8 cellular contexts compared by ENCODE assay signal in genomic region chrX:86148594-86148993, GRCh38. TPM values are rescaled to one million over a fixed set of nuclear protein-coding genes. Genes with fewer than 3 reads are reported as not detected.
DNase-seq lines count a peak whose midpoint lies in the region; ATAC-seq and TF ChIP-seq lines count a peak whose summit lies in the region.

No MANE protein-coding gene starts in this region.

- H3K27ac Mint-ChIP-seq in naive thymus-derived CD4-positive, alpha-beta T cell: no peak overlapping the region

- peaks cover 0 to 9% of the 10 kb centered on the region in 2 donors for H3K4me1 ChIP-seq in naive thymus-derived CD4-positive, alpha-beta T cell (ENCODE audit: control insufficient read depth in 2 of 2, insufficient read depth in 2 of 2, low read length in 2 of 2)

- CTCF ChIA-PET in AG04450 (lab: Charles Lee): no interaction called here
- CTCF ChIA-PET in naive thymus-derived CD4-positive, alpha-beta T cell (lab: Charles Lee): no interaction called here

- H3K9me3 Mint-ChIP-seq in naive thymus-derived CD4-positive, alpha-beta T cell: no peaks in the 10 kb centered on the region

- intact Hi-C loops in naive thymus-derived CD4-positive, alpha-beta T cell (cut with micrococcal nuclease): no loop called here

- peak overlapping the region; percentile 67 to 81 (median 75) for H3K4me3 Mint-ChIP-seq in naive thymus-derived CD4-positive, alpha-beta T cell

- ATAC-seq in HG02642 (IDR thresholded peaks at IDR 0.05; ENCODE audit: poor library complexity, unreplicated experiment) (peak; percentile 16), GM18519 (IDR thresholded peaks at IDR 0.05; ENCODE audit: low FRiP score, unreplicated experiment) (no peak)
- no peak for ATAC-seq in naive thymus-derived CD4-positive, alpha-beta T cell

- peaks cover 22 to 36% (median 30%) of the 10 kb centered on the region in 5 donors for H3K27me3 Mint-ChIP-seq in naive thymus-derived CD4-positive, alpha-beta T cell

- H3K4me3 ChIP-seq in AG04450 (ENCODE audit: low read depth, low read length): peak overlapping the region; percentile 59
- H3K4me3 ChIP-seq in coronary artery: peak overlapping the region; percentile 60
- no peak overlapping the region for H3K4me3 ChIP-seq in naive thymus-derived CD4-positive, alpha-beta T cell (ENCODE audit: low read length)

- H3K9me3 ChIP-seq in AG04450 (ENCODE audit: control insufficient read depth, insufficient read depth, low read length): no peaks in the 10 kb centered on the region
- no peaks in the 10 kb centered on the region for H3K9me3 ChIP-seq in naive thymus-derived CD4-positive, alpha-beta T cell (ENCODE audit: control insufficient read depth in 2 of 3, low read length in 3 of 3)

- no peak overlapping the region for H3K27ac ChIP-seq in AG04450 (ENCODE audit: low read depth, low read length)
- no peak overlapping the region for H3K27ac ChIP-seq in coronary artery
- H3K27ac ChIP-seq in naive thymus-derived CD4-positive, alpha-beta T cell (ENCODE audit: low read depth, low read length): no peak overlapping the region

- DNase-seq in AG04450 (ENCODE audit: low read depth, low spot score): no peak
- no peak for DNase-seq in coronary artery (ENCODE audit: low spot score)
- no peak for DNase-seq in naive thymus-derived CD4-positive, alpha-beta T cell
- no peak for DNase-seq in medulla oblongata (ENCODE audit: extremely low spot score)
- no peak for DNase-seq in cerebellar cortex (ENCODE audit: low spot score)
- no peak for DNase-seq in retina

- H3K36me3 ChIP-seq in naive thymus-derived CD4-positive, alpha-beta T cell (ENCODE audit: control insufficient read depth in 2 of 3, insufficient read depth in 3 of 3, low read length in 3 of 3): no peaks in the 10 kb centered on the region

- TF ChIP-seq CTCF in AG04450 (IDR thresholded peaks at IDR 0.05; ENCODE audit: low read depth, low read length) (no peak), coronary artery (IDR thresholded peaks at IDR 0.05) (no peak)

- H3K4me1 Mint-ChIP-seq in naive thymus-derived CD4-positive, alpha-beta T cell: peaks cover 0 to 14% (median 11%) of the 10 kb centered on the region in 7 donors

- POLR2A ChIA-PET in AG04450 (lab: Yijun Ruan, JAX): no interaction called here
- POLR2A ChIA-PET in naive thymus-derived CD4-positive, alpha-beta T cell (lab: Charles Lee): no interaction called here

- no peaks in the 10 kb centered on the region for H3K36me3 Mint-ChIP-seq in naive thymus-derived CD4-positive, alpha-beta T cell

- H3K27me3 ChIP-seq in AG04450 (ENCODE audit: control insufficient read depth, insufficient read depth, low read length): peaks cover 9% of the 10 kb centered on the region
- H3K27me3 ChIP-seq in naive thymus-derived CD4-positive, alpha-beta T cell (ENCODE audit: control insufficient read depth in 2 of 2, insufficient read depth in 2 of 2, low read length in 2 of 2): peaks cover 0 to 3% of the 10 kb centered on the region in 2 donors

RNA-seq across cellular contexts. Expression of gene DACH2, which starts 0.3 kb away (rescaled TPM):
- 0.41 and 0.61 TPM in 2 replicates for polyA plus RNA-seq in AG04450 (2011; rRNA removed)
- polyA minus RNA-seq in AG04450 (2011; rRNA and poly(A)+ RNA removed): 1.2 and 2.0 TPM in 2 replicates
- not detected for total RNA-seq in naive thymus-derived CD4-positive, alpha-beta T cell
- not detected for polyA plus RNA-seq in naive thymus-derived CD4-positive, alpha-beta T cell
